ENCODE assay signal across 16 cellular contexts in genomic region chr3:157872902-157873301, GRCh38.
"Had no signal": no experiment of that assay in that cellular context is flagged by ENCODE, and none has a peak within 500 bp of the region (broad histone marks: within the 10 kb centered on the region; RNA-seq: fewer than 3 reads in every experiment).

No MANE protein-coding gene starts in this region.

- DNase-seq: activated CD4-positive, alpha-beta T cell treated with anti-CD3 and anti-CD28 coated beads, Interleukin-2, amount 50 U/mL, for 1 hour; activated CD4-positive, CD25-positive, alpha-beta regulatory T cell; activated naive CD4-positive, alpha-beta T cell treated with anti-CD3 and anti-CD28 coated beads, Interleukin-2, amount 10 ng/mL, durations not matched to agents 7 days and 5 days; central memory CD4-positive, alpha-beta T cell; cortex of kidney; effector CD8-positive, alpha-beta T cell; hypothalamus; left cardiac atrium; natural killer cell; stimulated activated CD4-positive, alpha-beta T cell treated with anti-CD3 and anti-CD28 coated beads, Interleukin-4, amount 100 ng/mL, for 1 hour; stimulated activated CD8-positive, alpha-beta memory T cell treated with anti-CD3 and anti-CD28 coated beads, Interleukin-4, amount 100 ng/mL, for 48 hours; stimulated activated naive CD8-positive, alpha-beta T cell treated with anti-CD3 and anti-CD28 coated beads, Interleukin-15, Interleukin-2, amounts not matched to agents 100 U/mL and 50 U/mL, for 24 hours had no signal

- H3K27me3 ChIP-seq: adrenal gland, suprapubic skin had no signal

- H3K27ac ChIP-seq: adrenal gland, prostate gland, suprapubic skin had no signal

- H3K9me3 ChIP-seq: adrenal gland, prostate gland, suprapubic skin had no signal

- H3K36me3 ChIP-seq: adrenal gland, prostate gland, suprapubic skin had no signal

- ATAC-seq: natural killer cell; stimulated activated naive CD8-positive, alpha-beta T cell treated with anti-CD3 and anti-CD28 coated beads, Interleukin-15, Interleukin-2, amounts not matched to agents 100 U/mL and 50 U/mL, for 24 hours had no signal

- H3K4me1 ChIP-seq: adrenal gland, prostate gland had no signal

- H3K4me3 ChIP-seq: adrenal gland, lung, prostate gland, suprapubic skin had no signal
